Comparison of ENCODE assay signal across 8 cellular contexts in the genomic region with DNA sequence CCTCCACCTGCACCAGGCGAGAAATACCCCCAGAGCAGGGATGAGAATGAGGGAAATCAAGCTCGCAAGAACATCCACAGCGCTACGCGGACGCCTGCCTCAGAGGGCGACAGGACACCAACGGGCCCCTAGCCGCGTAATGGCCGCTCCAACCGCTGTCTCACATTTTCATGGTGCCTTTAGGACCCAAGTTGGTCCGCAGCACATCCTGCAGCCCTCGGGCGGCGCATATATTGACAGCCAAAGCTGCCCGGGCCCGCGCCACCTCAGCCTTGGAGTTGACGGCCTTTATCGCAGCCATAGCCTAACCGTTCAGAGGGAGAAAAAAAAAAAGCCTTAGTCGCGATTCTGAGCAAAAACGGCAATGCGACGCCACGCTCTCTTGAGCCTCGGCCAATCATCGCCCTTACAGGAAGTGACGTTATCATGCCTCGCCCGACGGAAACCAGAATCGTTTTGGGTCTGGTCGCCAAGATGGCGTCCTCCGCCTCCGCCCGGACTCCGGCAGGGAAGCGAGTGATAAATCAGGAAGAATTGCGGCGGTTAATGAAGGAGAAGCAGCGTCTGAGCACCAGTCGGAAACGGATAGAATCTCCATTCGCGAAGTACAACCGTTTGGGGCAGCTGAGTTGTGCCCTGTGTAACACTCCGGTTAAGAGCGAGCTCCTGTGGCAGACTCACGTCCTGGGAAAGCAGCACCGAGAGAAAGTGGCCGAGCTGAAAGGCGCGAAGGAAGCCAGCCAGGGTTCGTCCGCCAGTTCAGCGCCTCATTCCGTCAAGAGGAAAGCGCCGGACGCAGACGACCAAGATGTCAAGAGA. TPM values are rescaled to one million over a fixed set of nuclear protein-coding genes. Genes with fewer than 3 reads are reported as not detected.
A peak's percentile ranks its signal among the peaks of the same experiment; 100 is the strongest.
DNase-seq lines count a peak whose midpoint lies in the region; ATAC-seq and TF ChIP-seq lines count a peak whose summit lies in the region.

A gene with protein sequence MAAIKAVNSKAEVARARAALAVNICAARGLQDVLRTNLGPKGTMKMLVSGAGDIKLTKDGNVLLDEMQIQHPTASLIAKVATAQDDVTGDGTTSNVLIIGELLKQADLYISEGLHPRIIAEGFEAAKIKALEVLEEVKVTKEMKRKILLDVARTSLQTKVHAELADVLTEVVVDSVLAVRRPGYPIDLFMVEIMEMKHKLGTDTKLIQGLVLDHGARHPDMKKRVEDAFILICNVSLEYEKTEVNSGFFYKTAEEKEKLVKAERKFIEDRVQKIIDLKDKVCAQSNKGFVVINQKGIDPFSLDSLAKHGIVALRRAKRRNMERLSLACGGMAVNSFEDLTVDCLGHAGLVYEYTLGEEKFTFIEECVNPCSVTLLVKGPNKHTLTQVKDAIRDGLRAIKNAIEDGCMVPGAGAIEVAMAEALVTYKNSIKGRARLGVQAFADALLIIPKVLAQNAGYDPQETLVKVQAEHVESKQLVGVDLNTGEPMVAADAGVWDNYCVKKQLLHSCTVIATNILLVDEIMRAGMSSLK (minus strand): TSS at position 368 of the 819 bp plus-strand sequence. CDS start 67 bp downstream, at position 301.
A gene with protein sequence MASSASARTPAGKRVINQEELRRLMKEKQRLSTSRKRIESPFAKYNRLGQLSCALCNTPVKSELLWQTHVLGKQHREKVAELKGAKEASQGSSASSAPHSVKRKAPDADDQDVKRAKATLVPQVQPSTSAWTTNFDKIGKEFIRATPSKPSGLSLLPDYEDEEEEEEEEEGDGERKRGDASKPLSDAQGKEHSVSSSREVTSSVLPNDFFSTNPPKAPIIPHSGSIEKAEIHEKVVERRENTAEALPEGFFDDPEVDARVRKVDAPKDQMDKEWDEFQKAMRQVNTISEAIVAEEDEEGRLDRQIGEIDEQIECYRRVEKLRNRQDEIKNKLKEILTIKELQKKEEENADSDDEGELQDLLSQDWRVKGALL (plus strand): TSS at position 448 of the 819 bp plus-strand sequence. CDS start 27 bp downstream, at position 475.

- H3K4me3 ChIP-seq in esophagus (ENCODE audit: low read depth in 1 of 2, low read length in 2 of 2) (peak within 1 kb of the TSS; percentile 88 to 99), mucosa of rectum (ENCODE audit: low read length in 2 of 2) (peak within 1 kb of the TSS; percentile 93 to 99)

- H3K27ac Mint-ChIP-seq in activated T-cell treated with anti-CD3 and anti-CD28 coated beads, Interleukin-2, amount 50 U/mL, for 24 hours = peak within 1 kb of the TSS; percentile 100

- H3K9me3 Mint-ChIP-seq in activated T-cell treated with anti-CD3 and anti-CD28 coated beads, Interleukin-2, amount 50 U/mL, for 24 hours = no peaks in the 10 kb centered on the region

- TF ChIP-seq EP300 in Ishikawa (IDR thresholded peaks at IDR 0.05; ENCODE audit: borderline replicate concordance) = no peak

- WGBS in esophagus, 2 donors = 0 to 1% methylated on average over 65 of the region's 65 CpGs

- H3K27me3 ChIP-seq in esophagus (ENCODE audit: control insufficient read depth in 1 of 2, insufficient read depth in 2 of 2, low read length in 2 of 2) (no peaks in the 10 kb centered on the region), mucosa of rectum (ENCODE audit: control insufficient read depth in 2 of 2, insufficient read depth in 2 of 2, low read length in 2 of 2) (no peaks in the 10 kb centered on the region)

- DNase-seq in DMS153 (lab: John Stamatoyannopoulos, UW) (peak; percentile 81), OCI-M2 (lab: John Stamatoyannopoulos, UW; ENCODE audit: unreplicated experiment) (peak; percentile 33)
- DNase-seq in activated T-cell treated with anti-CD3 and anti-CD28 coated beads, Interleukin-2, amount 50 U/mL, for 24 hours = peak; percentile 90
- DNase-seq in stimulated activated CD8-positive, alpha-beta memory T cell treated with anti-CD3 and anti-CD28 coated beads, Interleukin-4, amount 100 ng/mL, for 4 hours (ENCODE audit: low read depth in 2 of 2, low spot score in 1 of 2) = peak; percentile 81 to 82

- H3K4me3 Mint-ChIP-seq in activated T-cell treated with anti-CD3 and anti-CD28 coated beads, Interleukin-2, amount 50 U/mL, for 24 hours = peak within 1 kb of the TSS; percentile 99

- H3K36me3 ChIP-seq in esophagus (ENCODE audit: control insufficient read depth in 2 of 2, insufficient read depth in 2 of 2, low read length in 1 of 2) (no peaks in the 10 kb centered on the region), mucosa of rectum (ENCODE audit: control insufficient read depth in 2 of 2, insufficient read depth in 2 of 2, low read length in 2 of 2) (peaks cover 7 to 15% of the 10 kb centered on the region in 2 donors)

- H3K27me3 Mint-ChIP-seq in activated T-cell treated with anti-CD3 and anti-CD28 coated beads, Interleukin-2, amount 50 U/mL, for 24 hours = no peaks in the 10 kb centered on the region

- H3K9me3 ChIP-seq in esophagus (ENCODE audit: control insufficient read depth in 2 of 2, insufficient read depth in 1 of 2, low read depth in 1 of 2, low read length in 1 of 2) (no peaks in the 10 kb centered on the region), mucosa of rectum (ENCODE audit: control insufficient read depth in 2 of 2, low read length in 2 of 2) (no peaks in the 10 kb centered on the region)

- peak within 1 kb of the TSS; percentile 84 to 98 for H3K9ac ChIP-seq in mucosa of rectum (ENCODE audit: low read depth in 1 of 2, low read length in 2 of 2)

- peak within 1 kb of the TSS; percentile 84 to 98 for H3K27ac ChIP-seq in esophagus (ENCODE audit: low read depth in 2 of 2, low read length in 1 of 2)
- peak within 1 kb of the TSS; percentile 87 to 94 for H3K27ac ChIP-seq in mucosa of rectum (ENCODE audit: low read depth in 2 of 2, low read length in 2 of 2)

- TF ChIP-seq RAD21 in Ishikawa (IDR thresholded peaks at IDR 0.05; ENCODE audit: low read depth) = no peak

- peaks cover 35% of the 10 kb centered on the region for H3K4me1 Mint-ChIP-seq in activated T-cell treated with anti-CD3 and anti-CD28 coated beads, Interleukin-2, amount 50 U/mL, for 24 hours (ENCODE audit: low read depth)

- H3K36me3 Mint-ChIP-seq in activated T-cell treated with anti-CD3 and anti-CD28 coated beads, Interleukin-2, amount 50 U/mL, for 24 hours (ENCODE audit: low read depth) = peaks cover 54% of the 10 kb centered on the region

- ATAC-seq in GM21576 (IDR thresholded peaks at IDR 0.05; ENCODE audit: unreplicated experiment) = peak; percentile 90

- H3K4me1 ChIP-seq in esophagus (ENCODE audit: control insufficient read depth in 2 of 2, insufficient read depth in 2 of 2, low read length in 1 of 2) (no peaks in the 10 kb centered on the region), mucosa of rectum (ENCODE audit: control insufficient read depth in 2 of 2, insufficient read depth in 2 of 2, low read length in 2 of 2) (peaks cover 8 to 15% of the 10 kb centered on the region in 2 donors)

TF ChIP-seq in Ishikawa, 13 proteins besides CTCF, POLR2A, EP300 and RAD21:
- TF ChIP-seq YY1 (IDR thresholded peaks at IDR 0.05; ENCODE audit: low read depth) = peak; percentile 95
- TF ChIP-seq TAF1 (IDR thresholded peaks at IDR 0.05; ENCODE audit: low read depth) = peak; percentile 94
- no peak for TF ChIP-seq CEBPB (IDR thresholded peaks at IDR 0.05)
- peak; percentile 43; the same call in 1 of the 2 replicates for TF ChIP-seq TCF12 (IDR thresholded peaks at IDR 0.05; ENCODE audit: low read depth)
- TF ChIP-seq FOXM1 (IDR thresholded peaks at IDR 0.05; ENCODE audit: borderline replicate concordance, low read depth) = no peak
- peak; percentile 17; the same call in 1 of the 2 replicates for TF ChIP-seq NFIC (IDR thresholded peaks at IDR 0.05)
- TF ChIP-seq EGR1 (IDR thresholded peaks at IDR 0.05) = peak; percentile 53; the same call in 1 of the 2 replicates
- TF ChIP-seq, protein P1, sequence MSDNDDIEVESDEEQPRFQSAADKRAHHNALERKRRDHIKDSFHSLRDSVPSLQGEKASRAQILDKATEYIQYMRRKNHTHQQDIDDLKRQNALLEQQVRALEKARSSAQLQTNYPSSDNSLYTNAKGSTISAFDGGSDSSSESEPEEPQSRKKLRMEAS (IDR thresholded peaks at IDR 0.05) = peak; percentile 77
- TF ChIP-seq ZBTB7A (IDR thresholded peaks at IDR 0.05; ENCODE audit: low read depth) = no peak
- peak; percentile 89 for TF ChIP-seq CREB1 (IDR thresholded peaks at IDR 0.05; ENCODE audit: low read depth)
- no peak; the same call in 1 of the 2 replicates for TF ChIP-seq TEAD4 (IDR thresholded peaks at IDR 0.05)
- TF ChIP-seq, protein P2, sequence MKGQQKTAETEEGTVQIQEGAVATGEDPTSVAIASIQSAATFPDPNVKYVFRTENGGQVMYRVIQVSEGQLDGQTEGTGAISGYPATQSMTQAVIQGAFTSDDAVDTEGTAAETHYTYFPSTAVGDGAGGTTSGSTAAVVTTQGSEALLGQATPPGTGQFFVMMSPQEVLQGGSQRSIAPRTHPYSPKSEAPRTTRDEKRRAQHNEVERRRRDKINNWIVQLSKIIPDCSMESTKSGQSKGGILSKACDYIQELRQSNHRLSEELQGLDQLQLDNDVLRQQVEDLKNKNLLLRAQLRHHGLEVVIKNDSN (IDR thresholded peaks at IDR 0.05) = no peak
- TF ChIP-seq, protein P3, sequence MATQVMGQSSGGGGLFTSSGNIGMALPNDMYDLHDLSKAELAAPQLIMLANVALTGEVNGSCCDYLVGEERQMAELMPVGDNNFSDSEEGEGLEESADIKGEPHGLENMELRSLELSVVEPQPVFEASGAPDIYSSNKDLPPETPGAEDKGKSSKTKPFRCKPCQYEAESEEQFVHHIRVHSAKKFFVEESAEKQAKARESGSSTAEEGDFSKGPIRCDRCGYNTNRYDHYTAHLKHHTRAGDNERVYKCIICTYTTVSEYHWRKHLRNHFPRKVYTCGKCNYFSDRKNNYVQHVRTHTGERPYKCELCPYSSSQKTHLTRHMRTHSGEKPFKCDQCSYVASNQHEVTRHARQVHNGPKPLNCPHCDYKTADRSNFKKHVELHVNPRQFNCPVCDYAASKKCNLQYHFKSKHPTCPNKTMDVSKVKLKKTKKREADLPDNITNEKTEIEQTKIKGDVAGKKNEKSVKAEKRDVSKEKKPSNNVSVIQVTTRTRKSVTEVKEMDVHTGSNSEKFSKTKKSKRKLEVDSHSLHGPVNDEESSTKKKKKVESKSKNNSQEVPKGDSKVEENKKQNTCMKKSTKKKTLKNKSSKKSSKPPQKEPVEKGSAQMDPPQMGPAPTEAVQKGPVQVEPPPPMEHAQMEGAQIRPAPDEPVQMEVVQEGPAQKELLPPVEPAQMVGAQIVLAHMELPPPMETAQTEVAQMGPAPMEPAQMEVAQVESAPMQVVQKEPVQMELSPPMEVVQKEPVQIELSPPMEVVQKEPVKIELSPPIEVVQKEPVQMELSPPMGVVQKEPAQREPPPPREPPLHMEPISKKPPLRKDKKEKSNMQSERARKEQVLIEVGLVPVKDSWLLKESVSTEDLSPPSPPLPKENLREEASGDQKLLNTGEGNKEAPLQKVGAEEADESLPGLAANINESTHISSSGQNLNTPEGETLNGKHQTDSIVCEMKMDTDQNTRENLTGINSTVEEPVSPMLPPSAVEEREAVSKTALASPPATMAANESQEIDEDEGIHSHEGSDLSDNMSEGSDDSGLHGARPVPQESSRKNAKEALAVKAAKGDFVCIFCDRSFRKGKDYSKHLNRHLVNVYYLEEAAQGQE (IDR thresholded peaks at IDR 0.05; ENCODE audit: low read depth) = no peak

RNA-seq across cellular contexts. Expression of the first gene that starts in this region (rescaled TPM):
- polyA plus RNA-seq in esophagus = 1 to 10 TPM in 1 of 2 donors, under 1 TPM in 1; 0.80 to 1.0 TPM

RNA-seq across cellular contexts. Expression of the second gene that starts in this region (rescaled TPM):
- polyA plus RNA-seq in esophagus = 1 to 10 TPM; 6.5 to 7.9 TPM

Comparison
In these comparisons a context has a peak if more than half of its experiments do, and no peak if none do; other contexts are left out.
1. Peak in every context shown above with its lines: DNase-seq, ATAC-seq, H3K4me3 ChIP-seq and H3K27ac ChIP-seq.
2. DNase-seq: peak in every context shown above with its lines; median percentile 90 in activated T-cell treated with anti-CD3 and anti-CD28 coated beads, Interleukin-2, amount 50 U/mL, for 24 hours; 82 in stimulated activated CD8-positive, alpha-beta memory T cell treated with anti-CD3 and anti-CD28 coated beads, Interleukin-4, amount 100 ng/mL, for 4 hours; 81 in DMS153; 33 in OCI-M2.